26 cellular contexts compared by ENCODE assay signal in genomic region chr3:69509288-69509687, GRCh38.
"Had no signal": no experiment of that assay in that cellular context is flagged by ENCODE, and none has a peak within 500 bp of the region (broad histone marks: within the 10 kb centered on the region; RNA-seq: fewer than 3 reads in every experiment).

No MANE protein-coding gene starts in this region.

- H3K27me3 ChIP-seq: adrenal gland, body of pancreas, dorsolateral prefrontal cortex, esophagus squamous epithelium, gastroesophageal sphincter had no signal

- DNase-seq: activated B cell treated with CpG ODN at 0.5 μM for 24 hours; activated CD4-positive, alpha-beta T cell treated with anti-CD3 and anti-CD28 coated beads for 48 hours; activated CD4-positive, alpha-beta T cell treated with anti-CD3 and anti-CD28 coated beads, Interleukin-2, amount 50 U/mL, for 1 hour; activated CD4-positive, alpha-beta T cell treated with anti-CD3 and anti-CD28 coated beads, Interleukin-2, amount 50 U/mL, for 48 hours; activated CD8-positive, alpha-beta memory T cell treated with anti-CD3 and anti-CD28 coated beads for 24 hours; activated CD8-positive, alpha-beta T cell treated with anti-CD3 and anti-CD28 coated beads for 36 hours; activated effector memory CD4-positive, alpha-beta T cell treated with anti-CD3 and anti-CD28 coated beads, Interleukin-2, amount 50 U/mL, for 16 hours; activated naive CD4-positive, alpha-beta T cell treated with anti-CD3 and anti-CD28 coated beads for 36 hours; activated naive CD8-positive, alpha-beta T cell treated with anti-CD3 and anti-CD28 coated beads for 36 hours; activated naive CD8-positive, alpha-beta T cell treated with anti-CD3 and anti-CD28 coated beads, Interleukin-2, amount 50 U/mL, for 24 hours; activated T-cell treated with anti-CD3 and anti-CD28 coated beads, Interleukin-2, amount 50 U/mL, for 4 hours; adrenal gland; amygdala; aorta; body of pancreas; dorsolateral prefrontal cortex; effector memory CD4-positive, alpha-beta T cell; endodermal cell; esophagus squamous epithelium; foreskin melanocyte; T-helper 2 cell; WERI-Rb-1 had no signal

- H3K36me3 ChIP-seq: adrenal gland, esophagus squamous epithelium, gastroesophageal sphincter, WERI-Rb-1 had no signal

- ATAC-seq: activated CD4-positive, CD25-positive, alpha-beta regulatory T cell treated with anti-CD3 and anti-CD28 coated beads, Interleukin-2, amount 50 U/mL, for 24 hours; activated CD8-positive, alpha-beta T cell treated with anti-CD3 and anti-CD28 coated beads for 36 hours; activated naive CD8-positive, alpha-beta T cell treated with anti-CD3 and anti-CD28 coated beads, Interleukin-2, amount 50 U/mL, for 24 hours; activated T-cell treated with anti-CD3 and anti-CD28 coated beads, Interleukin-2, amount 50 U/mL, for 4 hours; activated T-helper 17 cell treated with anti-CD3 and anti-CD28 coated beads, Interleukin-2, amount 50 U/mL, for 72 hours; body of pancreas; gastroesophageal sphincter had no signal

- H3K4me3 ChIP-seq: adrenal gland, body of pancreas, coronary artery, dorsolateral prefrontal cortex, esophagus squamous epithelium, gastroesophageal sphincter had no signal

- H3K9me3 ChIP-seq: adrenal gland, body of pancreas had no signal

- H3K27ac ChIP-seq: adrenal gland, body of pancreas, coronary artery, dorsolateral prefrontal cortex, esophagus squamous epithelium, gastroesophageal sphincter, WERI-Rb-1 had no signal
